Comparison of ENCODE assay signal across 11 cellular contexts in genomic region chr16:23987443-23987842, GRCh38.
A peak's percentile ranks its signal among the peaks of the same experiment; 100 is the strongest.
DNase-seq lines count a peak whose midpoint lies in the region; ATAC-seq and TF ChIP-seq lines count a peak whose summit lies in the region.
"Had no signal": no experiment of that assay in that cellular context is flagged by ENCODE, and none has a peak within 500 bp of the region (broad histone marks: within the 10 kb centered on the region; RNA-seq: fewer than 3 reads in every experiment).

No MANE protein-coding gene starts in this region.

- H3K27me3 Mint-ChIP-seq in central memory CD8-positive, alpha-beta T cell, result no peaks in the 10 kb centered on the region

- no peak overlapping the region for H3K4me3 Mint-ChIP-seq in central memory CD8-positive, alpha-beta T cell

- TF ChIP-seq CTCF in omental fat pad (IDR thresholded peaks at IDR 0.05), result no peak

- no peak for DNase-seq in central memory CD8-positive, alpha-beta T cell (ENCODE audit: low spot score in 2 of 2)
- DNase-seq in omental fat pad (ENCODE audit: low spot score) (no peak), HPDE6-E6E7 (ENCODE audit: extremely low spot score) (no peak), NCI-H2029 treated with DMSO at 0.1 percent for 48 hours (lab: John Stamatoyannopoulos, UW) (no peak), D341Med (ENCODE audit: low spot score) (no peak)
- DNase-seq: amniotic stem cell, NCI-H446 treated with DMSO at 0.1 percent for 48 hours, thyroid gland had no signal

- TF ChIP-seq POLR2A in GM18505 (IDR thresholded peaks at IDR 0.05; ENCODE audit: borderline replicate concordance, extremely low read depth, insufficient read depth, insufficient read length), result no peak

- no peak overlapping the region for H3K27ac Mint-ChIP-seq in central memory CD8-positive, alpha-beta T cell (ENCODE audit: low read depth)

- H3K9me3 Mint-ChIP-seq in central memory CD8-positive, alpha-beta T cell, result no peaks in the 10 kb centered on the region

- ATAC-seq in GM18505 (IDR thresholded peaks at IDR 0.05; ENCODE audit: unreplicated experiment) (peak; percentile 82), GM21381 (IDR thresholded peaks at IDR 0.05; ENCODE audit: unreplicated experiment) (peak; percentile 95), HG03095 (IDR thresholded peaks at IDR 0.05; ENCODE audit: unreplicated experiment) (peak; percentile 97), omental fat pad (ENCODE audit: low FRiP score) (no peak)
- ATAC-seq in central memory CD8-positive, alpha-beta T cell (replicated peaks; ENCODE audit: extremely low read depth, poor library complexity, severe bottlenecking), result peak; percentile 62

- H3K4me1 Mint-ChIP-seq in central memory CD8-positive, alpha-beta T cell, result peaks cover 46% of the 10 kb centered on the region

- peaks cover 18% of the 10 kb centered on the region for H3K36me3 Mint-ChIP-seq in central memory CD8-positive, alpha-beta T cell (ENCODE audit: insufficient read depth)
